ENCODE assay signal across 11 cellular contexts in genomic region chr15:41804920-41805666, GRCh38. TPM values are rescaled to one million over a fixed set of nuclear protein-coding genes. Genes with fewer than 3 reads are reported as not detected.
DNase-seq lines count a peak whose midpoint lies in the region; ATAC-seq, FAIRE-seq and TF ChIP-seq lines count a peak whose summit lies in the region.
"Had no signal": no experiment of that assay in that cellular context is flagged by ENCODE, and none has a peak within 500 bp of the region (broad histone marks: within the 10 kb centered on the region; RNA-seq: fewer than 3 reads in every experiment).

No MANE protein-coding gene starts in this region.

- WGBS in H1 (ENCODE audit: extremely low coverage in 1 of 2, insufficient coverage in 1 of 2, insufficient read length in 1 of 2, insufficient replicate concordance in 2 of 2, low coverage in 1 of 2, low lambda C conversion rate in 2 of 2, missing lambda C conversion rate in 1 of 2), 2 experiments: 90% methylated on average over 8 of the region's 8 CpGs; no CpG with 5 or more reads in 1 of the 2 experiments

- no peak overlapping the region for H2BK20ac ChIP-seq in H1 (ENCODE audit: low read length)

- no peak overlapping the region for H3K4ac ChIP-seq in H1 (replicated peaks; ENCODE audit: insufficient read length, low read depth, low read length)

- no peak overlapping the region for H3K27ac ChIP-seq in H1 (ENCODE audit: low read depth, low read length)
- H3K27ac ChIP-seq in neural progenitor cell: no peak overlapping the region

- no peaks in the 10 kb centered on the region for H3K23me2 ChIP-seq in H1 (ENCODE audit: low read depth, low read length)

- H3K23ac ChIP-seq in H1 (ENCODE audit: insufficient read length): no peak overlapping the region

- H3K36me3 ChIP-seq in H1 (ENCODE audit: control insufficient read depth in 2 of 4, insufficient read depth in 4 of 4, low read length in 3 of 4) (no peaks in the 10 kb centered on the region), neural progenitor cell (no peaks in the 10 kb centered on the region)

- H3F3A ChIP-seq in neural progenitor cell (ENCODE audit: low read depth): no peaks in the 10 kb centered on the region

- H3K4me2 ChIP-seq in H1 (ENCODE audit: insufficient read depth in 1 of 2, low read depth in 2 of 2, low read length in 2 of 2): no peak overlapping the region
- H3K4me2 ChIP-seq in neural progenitor cell: no peak overlapping the region

- no peak for TF ChIP-seq POLR2A in H1 (IDR thresholded peaks at IDR 0.05; ENCODE audit: control extremely low read depth in 1 of 2, low read depth in 2 of 2, low read length in 2 of 2)

- TF ChIP-seq RAD21 in H1 (IDR thresholded peaks at IDR 0.05 in 1 of 2, conservative IDR thresholded peaks at IDR 0.05 in 1 of 2; ENCODE audit: low read depth in 2 of 2, low read length in 2 of 2): no peak

- H2BK120ac ChIP-seq in H1 (replicated peaks; ENCODE audit: low read depth, low read length): no peak overlapping the region

- peaks cover 21% of the 10 kb centered on the region for H3K4me1 Mint-ChIP-seq in stimulated activated naive CD8-positive, alpha-beta T cell treated with anti-CD3 and anti-CD28 coated beads, Interleukin-15, amount 100 ng/mL, for 72 hours
- H3K4me1 Mint-ChIP-seq in neural progenitor cell: peaks cover 8% of the 10 kb centered on the region

- no peak overlapping the region for H2AFZ ChIP-seq in H1 (ENCODE audit: low read length)
- no peak overlapping the region for H2AFZ ChIP-seq in neural progenitor cell (replicated peaks)

- no peak for TF ChIP-seq CTCF in H1 (IDR thresholded peaks at IDR 0.05; ENCODE audit: control extremely low read depth in 1 of 3, insufficient read depth in 1 of 3, low read depth in 1 of 3, low read length in 3 of 3)
- TF ChIP-seq CTCF in neural progenitor cell (IDR thresholded peaks at IDR 0.05): no peak

- H4K8ac ChIP-seq in H1 (ENCODE audit: extremely low read depth, insufficient read depth, low read length): no peak overlapping the region; the same call in 1 of the 2 replicates

- CTCF ChIA-PET in H1 (lab: Charles Lee; ENCODE audit: partially characterized antibody): interaction anchor here (0.5 to 13.7 kb wide), 9 partner anchors 11 to 769 kb away, joined by 3 to 283 read pairs (median 3); partner anchors contain the start of gene MAPKBP1

- H4K20me1 ChIP-seq in H1 (replicated peaks in 1 of 2; ENCODE audit: control insufficient read depth in 1 of 2, insufficient read depth in 2 of 2, low read length in 2 of 2) (no peaks in the 10 kb centered on the region), neural progenitor cell (ENCODE audit: low read depth) (no peaks in the 10 kb centered on the region)

- H3K18ac ChIP-seq in H1 (ENCODE audit: extremely low read depth, low read length): no peak overlapping the region

- no peaks in the 10 kb centered on the region for H3K79me1 ChIP-seq in H1 (ENCODE audit: low read depth, low read length)

- H2BK5ac ChIP-seq in H1 (ENCODE audit: low read depth, low read length): peak overlapping the region; percentile 66; the same call in 1 of the 2 replicates

- H3K9me3 ChIP-seq in H1 (ENCODE audit: insufficient read depth in 2 of 2, low read depth in 1 of 2, low read length in 1 of 2) (no peaks in the 10 kb centered on the region), neural progenitor cell (ENCODE audit: low read depth) (no peaks in the 10 kb centered on the region)

- no peak for TF ChIP-seq EP300 in H1 (IDR thresholded peaks at IDR 0.05; ENCODE audit: borderline replicate concordance in 1 of 2, low read depth in 2 of 2, low read length in 2 of 2)

- no peak for ATAC-seq in stimulated activated naive CD8-positive, alpha-beta T cell treated with anti-CD3 and anti-CD28 coated beads, Interleukin-15, amount 100 ng/mL, for 72 hours
- ATAC-seq in stimulated activated naive CD8-positive, alpha-beta T cell treated with anti-CD3 and anti-CD28 coated beads, Interleukin-15, Interleukin-2, amounts not matched to agents 100 U/mL and 50 U/mL, for 24 hours: no peak

- no peak overlapping the region for H3K14ac ChIP-seq in H1 (ENCODE audit: insufficient read length)

- in situ Hi-C loops in ACHN (cut with HindIII; ENCODE audit: low pct_ligation_motif_present, low pct_unique_long_range_greater_than_20kb, low sequenced_read_pairs): no loop called here

- H3K27ac Mint-ChIP-seq in stimulated activated naive CD8-positive, alpha-beta T cell treated with anti-CD3 and anti-CD28 coated beads, Interleukin-15, amount 100 ng/mL, for 72 hours: peak overlapping the region; percentile 74 to 75
- H3K27ac Mint-ChIP-seq in neural progenitor cell: peak overlapping the region; percentile 22
- H3K27ac Mint-ChIP-seq: B cell, IgD-negative memory B cell had no signal

- H3K36me3 Mint-ChIP-seq in neural progenitor cell: peaks cover 9% of the 10 kb centered on the region

- H4K91ac ChIP-seq in H1 (replicated peaks; ENCODE audit: insufficient read length, low read length): no peak overlapping the region

- no peak overlapping the region for H3K4me3 Mint-ChIP-seq in stimulated activated naive CD8-positive, alpha-beta T cell treated with anti-CD3 and anti-CD28 coated beads, Interleukin-15, amount 100 ng/mL, for 72 hours
- no peak overlapping the region for H3K4me3 Mint-ChIP-seq in neural progenitor cell
- H3K4me3 Mint-ChIP-seq: B cell, IgD-negative memory B cell had no signal

- no peaks in the 10 kb centered on the region for H3K79me2 ChIP-seq in H1 (ENCODE audit: control insufficient read depth in 1 of 2, insufficient read depth in 2 of 2, low read length in 2 of 2)
- no peaks in the 10 kb centered on the region for H3K79me2 ChIP-seq in neural progenitor cell (ENCODE audit: low read depth)

- H3K27me3 Mint-ChIP-seq in stimulated activated naive CD8-positive, alpha-beta T cell treated with anti-CD3 and anti-CD28 coated beads, Interleukin-15, amount 100 ng/mL, for 72 hours: no peaks in the 10 kb centered on the region
- peaks cover 3% of the 10 kb centered on the region for H3K27me3 Mint-ChIP-seq in neural progenitor cell (ENCODE audit: insufficient read depth, low read depth)
- H3K27me3 Mint-ChIP-seq: B cell, IgD-negative memory B cell had no signal

- H3K9me3 Mint-ChIP-seq in stimulated activated naive CD8-positive, alpha-beta T cell treated with anti-CD3 and anti-CD28 coated beads, Interleukin-15, amount 100 ng/mL, for 72 hours: no peaks in the 10 kb centered on the region
- no peaks in the 10 kb centered on the region for H3K9me3 Mint-ChIP-seq in neural progenitor cell
- H3K9me3 Mint-ChIP-seq: IgD-negative memory B cell had no signal

- FAIRE-seq in H1 (lab: Jason Lieb, UNC): no peak
- FAIRE-seq in frontal cortex (lab: Jason Lieb, UNC): no peak

- POLR2A ChIA-PET in H1 (lab: Charles Lee; ENCODE audit: partially characterized antibody): no interaction called here

- H3K9ac ChIP-seq in H1 (replicated peaks in 1 of 4; ENCODE audit: extremely low read depth in 1 of 4, low read depth in 3 of 4, low read length in 3 of 4): no peak overlapping the region
- H3K9ac ChIP-seq in neural progenitor cell: no peak overlapping the region

- no peak overlapping the region for H2BK12ac ChIP-seq in H1 (ENCODE audit: low read depth, low read length)

- H3K4me3 ChIP-seq in H1 (ENCODE audit: extremely low read depth in 1 of 4, insufficient read depth in 2 of 4, low read depth in 3 of 4, low read length in 4 of 4) (no peak overlapping the region), neural progenitor cell (no peak overlapping the region)

- no peak for DNase-seq in stimulated activated naive CD8-positive, alpha-beta T cell treated with anti-CD3 and anti-CD28 coated beads, Interleukin-15, amount 100 ng/mL, for 72 hours
- DNase-seq in stimulated activated naive CD8-positive, alpha-beta T cell treated with anti-CD3 and anti-CD28 coated beads, Interleukin-15, Interleukin-2, amounts not matched to agents 100 U/mL and 50 U/mL, for 24 hours: no peak
- DNase-seq in H1 (ENCODE audit: low read depth in 1 of 2, low spot score in 2 of 2): no peak
- no peak for DNase-seq in neural progenitor cell (ENCODE audit: low spot score)
- DNase-seq in ureter (ENCODE audit: low spot score): no peak
- no peak for DNase-seq in SKM-1 (lab: John Stamatoyannopoulos, UW; ENCODE audit: unreplicated experiment)
- no peak for DNase-seq in frontal cortex (ENCODE audit: low spot score in 2 of 2)
- DNase-seq in ACHN: no peak
- DNase-seq: NCI-H1694 treated with DMSO at 0.1 percent for 48 hours had no signal

- H3K56ac ChIP-seq in H1 (replicated peaks; ENCODE audit: insufficient read length, low read depth, low read length): no peak overlapping the region

- H2BK15ac ChIP-seq in H1 (ENCODE audit: low read length): no peak overlapping the region

- H3K27me3 ChIP-seq in H1 (replicated peaks in 1 of 4; ENCODE audit: control insufficient read depth in 3 of 4, extremely low read depth in 1 of 4, insufficient read depth in 3 of 4, low read length in 3 of 4): no peaks in the 10 kb centered on the region
- no peaks in the 10 kb centered on the region for H3K27me3 ChIP-seq in neural progenitor cell

- peaks cover 0 to 4% (median 2%) of the 10 kb centered on the region in 4 experiments; a peak in 4 of 7 replicates for H3K4me1 ChIP-seq in H1 (replicated peaks in 1 of 4; ENCODE audit: control insufficient read depth in 3 of 4, insufficient read depth in 4 of 4, low read length in 3 of 4)
- no peaks in the 10 kb centered on the region for H3K4me1 ChIP-seq in neural progenitor cell

- no peak overlapping the region for H2AK5ac ChIP-seq in H1 (ENCODE audit: low read depth, low read length)

- no peak overlapping the region for H4K5ac ChIP-seq in H1 (ENCODE audit: insufficient read length, low read depth, low read length)

RNA-seq across cellular contexts. Expression of gene JMJD7, which starts 22.8 kb away (rescaled TPM):
- total RNA-seq in H1 (2021; fragmentation: NEBNext Ultra II Directional; extraction: Animal tissue kit (Norgen Biotek cat#: 25700)): 14.7 and 15.0 TPM in 2 replicates
- polyA plus RNA-seq in H1 (2011; rRNA removed): 20.0 and 21.2 TPM in 2 replicates
- polyA plus RNA-seq in H1 (2011; cell fraction: cytosol; rRNA removed): 17.1 TPM
- 28.8 TPM for polyA plus RNA-seq in H1 (2011; cell fraction: nucleus; rRNA removed)
- polyA plus RNA-seq in H1 (2012, experiment 1 of 2): 11.7 to 16.4 TPM (median 15.2 TPM) in 4 replicates
- polyA plus RNA-seq in H1 (2012, experiment 2 of 2): 15.2 TPM
- 7.5 TPM for polyA plus RNA-seq in H1 (2013, experiment 1 of 2)
- polyA plus RNA-seq in H1 (2013, experiment 2 of 2): 8.5 TPM
- polyA minus RNA-seq in H1 (2011; rRNA and poly(A)+ RNA removed): 4.8 and 5.2 TPM in 2 replicates
- polyA minus RNA-seq in H1 (2011; cell fraction: cytosol; rRNA and poly(A)+ RNA removed): 10.6 TPM
- polyA minus RNA-seq in H1 (2011; cell fraction: nucleus; rRNA and poly(A)+ RNA removed): 6.7 TPM
- total RNA-seq in neural progenitor cell (ENCODE audit: low replicate concordance): 13.4 and 18.3 TPM in 2 replicates
- total RNA-seq in ureter: 48.6 TPM
- 0.82 TPM for total RNA-seq in frontal cortex

RNA-seq across cellular contexts. Expression of gene MAPKBP1, which starts 30.8 kb away (rescaled TPM):
- total RNA-seq in H1 (2021; fragmentation: NEBNext Ultra II Directional; extraction: Animal tissue kit (Norgen Biotek cat#: 25700)): 10.9 and 11.3 TPM in 2 replicates
- polyA plus RNA-seq in H1 (2011; rRNA removed): 4.3 and 4.5 TPM in 2 replicates
- 4.2 TPM for polyA plus RNA-seq in H1 (2011; cell fraction: cytosol; rRNA removed)
- polyA plus RNA-seq in H1 (2011; cell fraction: nucleus; rRNA removed): 28.6 TPM
- polyA plus RNA-seq in H1 (2012, experiment 1 of 2): 9.8 to 11.6 TPM (median 10.2 TPM) in 4 replicates
- 5.2 TPM for polyA plus RNA-seq in H1 (2012, experiment 2 of 2)
- 3.7 TPM for polyA plus RNA-seq in H1 (2013, experiment 1 of 2)
- polyA plus RNA-seq in H1 (2013, experiment 2 of 2): 3.4 TPM
- polyA minus RNA-seq in H1 (2011; rRNA and poly(A)+ RNA removed): 12.4 and 24.5 TPM in 2 replicates
- polyA minus RNA-seq in H1 (2011; cell fraction: cytosol; rRNA and poly(A)+ RNA removed): 6.2 TPM
- polyA minus RNA-seq in H1 (2011; cell fraction: nucleus; rRNA and poly(A)+ RNA removed): 36.4 TPM
- total RNA-seq in neural progenitor cell (ENCODE audit: low replicate concordance) (10.1 and 18.4 TPM in 2 replicates), ureter (39.6 TPM), frontal cortex (31.4 TPM)

RNA-seq across cellular contexts. Expression of gene PLA2G4B, which starts 33.6 kb away (rescaled TPM):
- 4.2 and 8.0 TPM in 2 replicates for total RNA-seq in H1 (2021; fragmentation: NEBNext Ultra II Directional; extraction: Animal tissue kit (Norgen Biotek cat#: 25700))
- polyA plus RNA-seq in H1 (2011; rRNA removed): 9.2 TPM in 2 replicates
- 8.0 TPM for polyA plus RNA-seq in H1 (2011; cell fraction: cytosol; rRNA removed)
- 49.3 TPM for polyA plus RNA-seq in H1 (2011; cell fraction: nucleus; rRNA removed)
- 2.8 to 7.8 TPM (median 6.9 TPM) in 4 replicates for polyA plus RNA-seq in H1 (2012, experiment 1 of 2)
- 4.2 TPM for polyA plus RNA-seq in H1 (2012, experiment 2 of 2)
- polyA plus RNA-seq in H1 (2013, experiment 1 of 2): 10.3 TPM
- 6.5 TPM for polyA plus RNA-seq in H1 (2013, experiment 2 of 2)
- polyA minus RNA-seq in H1 (2011; rRNA and poly(A)+ RNA removed): 1.5 and 2.0 TPM in 2 replicates
- 3.1 TPM for polyA minus RNA-seq in H1 (2011; cell fraction: cytosol; rRNA and poly(A)+ RNA removed)
- 7.5 TPM for polyA minus RNA-seq in H1 (2011; cell fraction: nucleus; rRNA and poly(A)+ RNA removed)
- total RNA-seq in neural progenitor cell (ENCODE audit: low replicate concordance): 2.0 and 10.1 TPM in 2 replicates
- total RNA-seq in ureter: 30.0 TPM
- 2.4 TPM for total RNA-seq in frontal cortex
